8 cellular contexts compared by ENCODE assay signal in genomic region chr12:107134558-107134957, GRCh38. TPM values are rescaled to one million over a fixed set of nuclear protein-coding genes. Genes with fewer than 3 reads are reported as not detected.
DNase-seq lines count a peak whose midpoint lies in the region; ATAC-seq, FAIRE-seq and TF ChIP-seq lines count a peak whose summit lies in the region.

No MANE protein-coding gene starts in this region.

- DNase-seq in K562 (ENCODE audit: extremely low read depth in 1 of 4, low spot score in 3 of 4) (peak; percentile 51 to 75 (median 62)), retinal pigment epithelial cell (ENCODE audit: low read depth) (no peak), amygdala (lab: John Stamatoyannopoulos, UW) (no peak)

- H3K27ac ChIP-seq in OCI-LY3 (ENCODE audit: low read length) (no peak overlapping the region), K562 (ENCODE audit: extremely low read depth, low read depth, low read length) (no peak overlapping the region)

- CTCF ChIA-PET in K562 (lab: Yijun Ruan, JAX; ENCODE audit: low intra/inter-chr PET ratio), result interaction anchor here (0.8 kb wide), 1 partner anchor 267 kb away, joined by 4 read pairs; no protein-coding TSS in a partner anchor

- no peak for TF ChIP-seq RAD21 in K562 (CRISPR knock-in tag; conservative IDR thresholded peaks at IDR 0.05 in 1 of 2, IDR thresholded peaks at IDR 0.05 in 1 of 2)

- no peak for TF ChIP-seq EP300 in K562 (IDR thresholded peaks at IDR 0.05; ENCODE audit: low read length)

- H3K9ac ChIP-seq in OCI-LY3 (ENCODE audit: low read length) (no peak overlapping the region), K562 (ENCODE audit: insufficient read depth in 1 of 2, low read depth in 2 of 2, low read length in 2 of 2) (no peak overlapping the region)

- H3K36me3 ChIP-seq in OCI-LY3 (replicated peaks; ENCODE audit: low read depth, low read length) (no peaks in the 10 kb centered on the region), K562 (ENCODE audit: control insufficient read depth, insufficient read depth, low read length) (no peaks in the 10 kb centered on the region)

- no peak for TF ChIP-seq POLR2A in K562 (conservative IDR thresholded peaks at IDR 0.05)

- 0% methylated on average over 1 of the region's 1 CpG for WGBS in K562 (ENCODE audit: insufficient coverage, low coverage, missing lambda C conversion rate)

- H3K9me3 ChIP-seq in OCI-LY3 (ENCODE audit: insufficient read depth, low read length) (no peaks in the 10 kb centered on the region), K562 (replicated peaks; ENCODE audit: control insufficient read depth, insufficient read depth, low read depth, low read length) (no peaks in the 10 kb centered on the region)

- H3K4me1 ChIP-seq in OCI-LY3 (ENCODE audit: low read length), result no peaks in the 10 kb centered on the region
- no peaks in the 10 kb centered on the region for H3K4me1 ChIP-seq in K562 (replicated peaks in 1 of 2; ENCODE audit: control insufficient read depth in 2 of 2, insufficient read depth in 2 of 2, low read length in 2 of 2)

- H3K4me3 ChIP-seq in GM12875 (ENCODE audit: low read depth, low read length) (no peak overlapping the region), OCI-LY3 (ENCODE audit: low read length) (no peak overlapping the region), K562 (no peak overlapping the region), retinal pigment epithelial cell (ENCODE audit: low read length) (no peak overlapping the region)

- FAIRE-seq in K562 (lab: Jason Lieb, UNC), result no peak

- H3K27me3 ChIP-seq in OCI-LY3 (ENCODE audit: low read depth, low read length), result 0 out of 2 replicates have a peak, but pooled peaks cover 3% of the 10 kb centered on the region
- peaks cover 0 to 1% of the 10 kb centered on the region in 2 experiments; a peak in 1 of 5 replicates for H3K27me3 ChIP-seq in K562 (ENCODE audit: control insufficient read depth in 2 of 2, insufficient read depth in 2 of 2, low read length in 2 of 2)

- in situ Hi-C loops in K562 (cut with MboI), result loop anchor here (5.0 to 10.0 kb wide), 2 partner anchors 270 to 478 kb away; no protein-coding TSS in a partner anchor

- H3K79me2 ChIP-seq in OCI-LY3 (ENCODE audit: low read length) (no peaks in the 10 kb centered on the region), K562 (ENCODE audit: control insufficient read depth, insufficient read depth, low read length) (no peaks in the 10 kb centered on the region)

- no peaks in the 10 kb centered on the region for H3K9me1 ChIP-seq in K562 (ENCODE audit: control insufficient read depth, insufficient read depth, low read length)

- POLR2A ChIA-PET in K562 (lab: Yijun Ruan, JAX), result interaction anchor here (0.5 kb wide), 1 partner anchor 465 kb away, joined by 3 read pairs; no protein-coding TSS in a partner anchor

- intact Hi-C loops in K562 (cut with micrococcal nuclease), result loop anchor here (10.0 kb wide), 1 partner anchor 180 kb away; a partner anchor contains a TSS

- H3K4me2 ChIP-seq in OCI-LY3 (ENCODE audit: low read length), result no peak overlapping the region
- no peak overlapping the region for H3K4me2 ChIP-seq in K562 (ENCODE audit: insufficient read depth, low read length)

- H2AFZ ChIP-seq in OCI-LY3 (ENCODE audit: low read depth, low read length) (no peak overlapping the region), K562 (ENCODE audit: low read depth, low read length) (no peak overlapping the region)

- ATAC-seq in K562 (peak; percentile 93), GM18502 (IDR thresholded peaks at IDR 0.05; ENCODE audit: poor library complexity, unreplicated experiment) (no peak), GM18909 (IDR thresholded peaks at IDR 0.05; ENCODE audit: poor library complexity, unreplicated experiment) (no peak), HG02840 (IDR thresholded peaks at IDR 0.05; ENCODE audit: low FRiP score, unreplicated experiment) (no peak)

- H4K20me1 ChIP-seq in OCI-LY3 (ENCODE audit: insufficient read depth, low read length) (no peaks in the 10 kb centered on the region), K562 (replicated peaks; ENCODE audit: control insufficient read depth, insufficient read depth, low read length) (no peaks in the 10 kb centered on the region; the same call in 1 of the 2 replicates)

- no TSS peak for BruUV-seq in K562 (replicated peaks; lab: Mats Ljungman, UMichigan)

- TF ChIP-seq CTCF in GM12875 (IDR thresholded peaks at IDR 0.05; ENCODE audit: borderline replicate concordance, insufficient read depth, low read depth, low read length) (peak; percentile 49; the same call in 1 of the 2 replicates), OCI-LY3 (IDR thresholded peaks at IDR 0.05; ENCODE audit: low read depth, low read length) (peak; percentile 42), K562 (IDR thresholded peaks at IDR 0.05 in 2 of 3, conservative IDR thresholded peaks at IDR 0.05 in 1 of 3; ENCODE audit: insufficient read depth in 2 of 3, low read depth in 1 of 3, low read length in 3 of 3) (peak; percentile 67 to 97 (median 70)), retinal pigment epithelial cell (conservative IDR thresholded peaks at IDR 0.05; ENCODE audit: low read depth, low read length) (peak; percentile 40)

TF ChIP-seq in K562, 482 proteins besides CTCF, POLR2A, EP300 and RAD21 (continues in another document):
- TF ChIP-seq CREM (IDR thresholded peaks at IDR 0.05; ENCODE audit: low read depth) (peak; percentile 31; the same call in 1 of the 2 replicates), SMC3 (conservative IDR thresholded peaks at IDR 0.05; ENCODE audit: insufficient read depth, low read depth, low read length) (0 out of 2 replicates have a peak, but pooled peaks have one; percentile 7), DLX4 (CRISPR knock-in tag; IDR thresholded peaks at IDR 0.05) (no peak), HNRNPUL1 (IDR thresholded peaks at IDR 0.05; ENCODE audit: low read length) (no peak), VEZF1 (CRISPR knock-in tag; IDR thresholded peaks at IDR 0.05) (peak; percentile 82), NFIC (IDR thresholded peaks at IDR 0.05) (peak; percentile 80), XRCC3 (IDR thresholded peaks at IDR 0.05) (no peak), SRSF3 (IDR thresholded peaks at IDR 0.05; ENCODE audit: insufficient read depth, low read length) (no peak), KDM2B (CRISPR knock-in tag; IDR thresholded peaks at IDR 0.05) (no peak), TRIM24 (IDR thresholded peaks at IDR 0.05) (peak in 1 of 2 experiments; percentile 30; a peak in 1 of 4 replicates)

RNA-seq across cellular contexts. Expression of gene CRY1, which starts 41.2 kb away (rescaled TPM):
- 33.7 and 80.9 TPM in 2 replicates for total RNA-seq in K562 (2011; cell fraction: chromatin; rRNA removed; ENCODE audit: low replicate concordance)
- 18.8 and 19.5 TPM in 2 replicates for total RNA-seq in K562 (2011; cell fraction: nucleolus; rRNA removed)
- total RNA-seq in K562 (2011; cell fraction: nucleoplasm; rRNA removed), result 20.0 and 23.1 TPM in 2 replicates
- total RNA-seq in K562 (2014; rRNA removed), result 21.8 and 26.0 TPM in 2 replicates
- total RNA-seq in K562 (2014; rRNA removed; fragmentation: Illumina TruSeq; extraction: Trizol), result 26.0 and 29.7 TPM in 2 replicates
- total RNA-seq in K562 (2015; rRNA removed; fragmentation: Illumina TruSeq; extraction: Trizol), result 23.3 and 24.9 TPM in 2 replicates
- 32.6 and 34.0 TPM in 2 replicates for total RNA-seq in K562 (2021)
- 33.3 and 38.2 TPM in 2 replicates for polyA plus RNA-seq in K562 (2011; rRNA removed)
- polyA plus RNA-seq in K562 (2011; cell fraction: cytosol; rRNA removed), result 14.3 and 29.4 TPM in 2 replicates
- polyA plus RNA-seq in K562 (2011; cell fraction: nucleus; rRNA removed), result 54.9 and 80.7 TPM in 2 replicates
- polyA plus RNA-seq in K562 (2012), result 17.6 and 22.2 TPM in 2 replicates
- polyA plus RNA-seq in K562 (2014; fragmentation: Illumina TruSeq; extraction: Trizol), result 22.2 and 26.9 TPM in 2 replicates
- 1 to 10 TPM; 8.7 to 9.4 TPM for polyA plus RNA-seq in K562 (2014; fragmentation: Nextera tagmentation; extraction: Ambion mirVana)
- 25.2 and 25.8 TPM in 2 replicates for polyA plus RNA-seq in K562 (2014; rRNA removed)
- 24.4 and 30.6 TPM in 2 replicates for polyA minus RNA-seq in K562 (2011; rRNA and poly(A)+ RNA removed)
- 12.1 and 12.2 TPM in 2 replicates for polyA minus RNA-seq in K562 (2011; cell fraction: cytosol; rRNA and poly(A)+ RNA removed)
- polyA minus RNA-seq in K562 (2011; cell fraction: nucleus; rRNA and poly(A)+ RNA removed), result 28.9 and 43.4 TPM in 2 replicates

Comparison
In these comparisons a context has a peak if more than half of its experiments do, and no peak if none do; other contexts are left out.
1. DNase-seq: peak in K562 (4 of 4); none in retinal pigment epithelial cell (single experiment) and amygdala (0 of 56).
2. Peak in every context shown above with its lines, with median percentiles within 50 percentile points of each other: CTCF ChIP-seq.